19 cellular contexts compared by ENCODE assay signal in the genomic region with DNA sequence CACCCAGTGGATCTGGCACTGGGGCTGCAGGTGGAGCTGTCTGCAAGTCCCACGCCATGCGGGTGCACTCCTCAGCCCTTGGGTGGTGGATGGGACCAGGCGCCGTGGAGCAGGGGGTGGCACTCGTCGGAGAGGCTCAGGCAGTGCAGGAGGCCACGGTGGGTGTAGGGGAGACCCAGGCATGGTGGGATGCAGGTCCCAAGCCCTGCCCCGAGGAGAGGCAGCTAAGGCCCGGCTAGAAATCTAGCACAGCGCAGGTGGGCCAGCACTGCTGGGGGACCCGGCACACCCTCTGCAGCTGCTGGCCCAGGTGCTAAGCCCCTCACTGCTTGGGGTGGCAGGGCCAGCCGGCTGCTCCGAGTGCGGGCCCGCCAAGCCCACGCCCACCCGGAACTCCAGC.
"Had no signal": no experiment of that assay in that cellular context is flagged by ENCODE, and none has a peak within 500 bp of the region (broad histone marks: within the 10 kb centered on the region; RNA-seq: fewer than 3 reads in every experiment).

No MANE protein-coding gene starts in this region.

- H3K4me3 Mint-ChIP-seq: immature natural killer cell had no signal

- H3K27me3 ChIP-seq: esophagus muscularis mucosa, foreskin keratinocyte, gastroesophageal sphincter, heart left ventricle, hepatocyte, left lung had no signal

- H3K4me3 ChIP-seq: coronary artery, dorsolateral prefrontal cortex, esophagus muscularis mucosa, gastroesophageal sphincter, heart left ventricle, hepatocyte, left lung, lower lobe of right lung had no signal

- H3K27ac Mint-ChIP-seq: immature natural killer cell had no signal

- H3K4me1 ChIP-seq: esophagus muscularis mucosa, gastroesophageal sphincter, heart left ventricle, left lung, lower lobe of right lung had no signal

- H3K4me2 ChIP-seq: hepatocyte had no signal

- ATAC-seq: foreskin keratinocyte, gastroesophageal sphincter, heart left ventricle, left cardiac atrium, left lung, left ventricle myocardium superior, lower lobe of right lung had no signal

- H3K36me3 ChIP-seq: esophagus muscularis mucosa, gastroesophageal sphincter, heart left ventricle, left lung, lower lobe of right lung had no signal

- H3K36me3 Mint-ChIP-seq: immature natural killer cell had no signal

- H2AFZ ChIP-seq: hepatocyte had no signal

- H3K4me1 Mint-ChIP-seq: immature natural killer cell had no signal

- H3K27ac ChIP-seq: coronary artery, dorsolateral prefrontal cortex, esophagus muscularis mucosa, foreskin keratinocyte, gastroesophageal sphincter, heart left ventricle, hepatocyte, left lung, lower lobe of right lung had no signal

- H3K9me3 ChIP-seq: esophagus muscularis mucosa, lower lobe of right lung had no signal

- DNase-seq: dermis blood vessel endothelial cell; dorsolateral prefrontal cortex; effector CD4-positive, alpha-beta T cell; effector memory CD4-positive, alpha-beta T cell; foreskin keratinocyte; heart left ventricle; hypothalamus; immature natural killer cell; islet precursor cell; left cardiac atrium; left lung; left ventricle myocardium superior; lower lobe of right lung; mesendoderm; midbrain had no signal
